14 cellular contexts compared by ENCODE assay signal in genomic region chr1:225627304-225627947, GRCh38. TPM values are rescaled to one million over a fixed set of nuclear protein-coding genes. Genes with fewer than 3 reads are reported as not detected.
DNase-seq lines count a peak whose midpoint lies in the region; ATAC-seq, FAIRE-seq and TF ChIP-seq lines count a peak whose summit lies in the region.
"Had no signal": no experiment of that assay in that cellular context is flagged by ENCODE, and none has a peak within 500 bp of the region (broad histone marks: within the 10 kb centered on the region; RNA-seq: fewer than 3 reads in every experiment).

No MANE protein-coding gene starts in this region.

- H2AFZ ChIP-seq in osteoblast (ENCODE audit: low read length) = no peak overlapping the region

- peak in 7 of 8 donors; percentile 38 to 82 (median 67) for ATAC-seq in heart right ventricle
- no peak for ATAC-seq in activated naive CD8-positive, alpha-beta T cell treated with anti-CD3 and anti-CD28 coated beads, Interleukin-2, amount 50 U/mL, for 24 hours
- ATAC-seq: left colon had no signal

- FAIRE-seq in RCC 7860 (lab: Jason Lieb, UNC) = peak; percentile 57

- CTCF ChIA-PET in Caco-2 (lab: Charles Lee) = no interaction called here

- H3K4me2 ChIP-seq in osteoblast (ENCODE audit: insufficient read depth, low read length) = no peak overlapping the region

- no peaks in the 10 kb centered on the region for H3K9me3 Mint-ChIP-seq in Caco-2 (ENCODE audit: unreplicated experiment)
- H3K9me3 Mint-ChIP-seq in activated naive CD8-positive, alpha-beta T cell treated with anti-CD3 and anti-CD28 coated beads, Interleukin-2, amount 50 U/mL, for 24 hours = no peaks in the 10 kb centered on the region
- H3K9me3 Mint-ChIP-seq: activated naive CD8-positive, alpha-beta T cell treated with anti-CD3 and anti-CD28 coated beads, Interleukin-2, amount 10 ng/mL, durations not matched to agents 7 days and 5 days; stimulated activated naive CD8-positive, alpha-beta T cell treated with anti-CD3 and anti-CD28 coated beads, Interleukin-15, Interleukin-2, amounts not matched to agents 100 ng/mL and 50 ng/mL, for 24 hours had no signal

- H3K4me1 Mint-ChIP-seq in Caco-2 (ENCODE audit: low read depth, unreplicated experiment) = peaks cover 8% of the 10 kb centered on the region
- H3K4me1 Mint-ChIP-seq in activated naive CD8-positive, alpha-beta T cell treated with anti-CD3 and anti-CD28 coated beads, Interleukin-2, amount 50 U/mL, for 24 hours = no peaks in the 10 kb centered on the region
- H3K4me1 Mint-ChIP-seq: activated naive CD8-positive, alpha-beta T cell treated with anti-CD3 and anti-CD28 coated beads, Interleukin-2, amount 10 ng/mL, durations not matched to agents 7 days and 5 days had no signal

- peak overlapping the region; percentile 28 for H3K27ac Mint-ChIP-seq in Caco-2 (ENCODE audit: unreplicated experiment)
- no peak overlapping the region for H3K27ac Mint-ChIP-seq in activated naive CD8-positive, alpha-beta T cell treated with anti-CD3 and anti-CD28 coated beads, Interleukin-2, amount 50 U/mL, for 24 hours
- H3K27ac Mint-ChIP-seq: activated naive CD8-positive, alpha-beta T cell treated with anti-CD3 and anti-CD28 coated beads, Interleukin-2, amount 10 ng/mL, durations not matched to agents 7 days and 5 days; stimulated activated naive CD8-positive, alpha-beta T cell treated with anti-CD3 and anti-CD28 coated beads, Interleukin-15, Interleukin-2, amounts not matched to agents 100 ng/mL and 50 ng/mL, for 24 hours had no signal

- H3K27ac ChIP-seq in heart right ventricle = peak overlapping the region in 5 of 10 donors; percentile 35 to 48 (median 42)
- H3K27ac ChIP-seq in osteoblast (ENCODE audit: low read depth, low read length) = peak overlapping the region; percentile 22

- peaks cover 63% of the 10 kb centered on the region for H4K20me1 ChIP-seq in osteoblast (ENCODE audit: insufficient read depth, low read length)

- 24 to 39% methylated on average over 2 of the region's 2 CpGs for WGBS in heart right ventricle, 2 donors

- TF ChIP-seq CTCF in Caco-2 (IDR thresholded peaks at IDR 0.05; ENCODE audit: insufficient read depth in 1 of 2, low read depth in 1 of 2, low read length in 1 of 2, severe bottlenecking in 1 of 2, unreplicated experiment in 1 of 2) (no peak), heart right ventricle (IDR thresholded peaks at IDR 0.05) (no peak), osteoblast (IDR thresholded peaks at IDR 0.05; ENCODE audit: extremely low read depth, low read depth, low read length) (no peak)

- H3K9me3 ChIP-seq in Caco-2 (no peaks in the 10 kb centered on the region), heart right ventricle (no peaks in the 10 kb centered on the region), osteoblast (ENCODE audit: low read depth, low read length) (no peaks in the 10 kb centered on the region)

- H3K4me1 ChIP-seq in Caco-2 = peaks cover 24% of the 10 kb centered on the region
- peaks cover 0 to 73% (median 48%) of the 10 kb centered on the region in 9 donors for H3K4me1 ChIP-seq in heart right ventricle
- H3K4me1 ChIP-seq in osteoblast (ENCODE audit: insufficient read depth, low read length) = peaks cover 31% of the 10 kb centered on the region

- no peaks in the 10 kb centered on the region for H3K27me3 Mint-ChIP-seq in Caco-2 (ENCODE audit: insufficient read depth, unreplicated experiment)
- peaks cover 7% of the 10 kb centered on the region for H3K27me3 Mint-ChIP-seq in activated naive CD8-positive, alpha-beta T cell treated with anti-CD3 and anti-CD28 coated beads, Interleukin-2, amount 50 U/mL, for 24 hours

- peaks cover 99% of the 10 kb centered on the region for H3K79me2 ChIP-seq in osteoblast (ENCODE audit: insufficient read depth, low read length)

- H3K36me3 Mint-ChIP-seq in Caco-2 (ENCODE audit: insufficient read depth, unreplicated experiment) = peaks cover 10% of the 10 kb centered on the region
- H3K36me3 Mint-ChIP-seq in activated naive CD8-positive, alpha-beta T cell treated with anti-CD3 and anti-CD28 coated beads, Interleukin-2, amount 50 U/mL, for 24 hours (ENCODE audit: low read depth) = no peaks in the 10 kb centered on the region
- H3K36me3 Mint-ChIP-seq: activated naive CD8-positive, alpha-beta T cell treated with anti-CD3 and anti-CD28 coated beads, Interleukin-2, amount 10 ng/mL, durations not matched to agents 7 days and 5 days had no signal

- no peaks in the 10 kb centered on the region for H3K27me3 ChIP-seq in Caco-2 (replicated peaks; ENCODE audit: control insufficient read depth, insufficient read depth, low read length)
- H3K27me3 ChIP-seq in heart right ventricle = no peaks in the 10 kb centered on the region
- H3K27me3 ChIP-seq in osteoblast (ENCODE audit: insufficient read depth, low read length) = no peaks in the 10 kb centered on the region

- H3K4me3 Mint-ChIP-seq in Caco-2 (ENCODE audit: unreplicated experiment) = no peak overlapping the region
- no peak overlapping the region for H3K4me3 Mint-ChIP-seq in activated naive CD8-positive, alpha-beta T cell treated with anti-CD3 and anti-CD28 coated beads, Interleukin-2, amount 50 U/mL, for 24 hours
- H3K4me3 Mint-ChIP-seq: activated naive CD8-positive, alpha-beta T cell treated with anti-CD3 and anti-CD28 coated beads, Interleukin-2, amount 10 ng/mL, durations not matched to agents 7 days and 5 days; stimulated activated naive CD8-positive, alpha-beta T cell treated with anti-CD3 and anti-CD28 coated beads, Interleukin-15, Interleukin-2, amounts not matched to agents 100 ng/mL and 50 ng/mL, for 24 hours had no signal

- no TSS peak for BruUV-seq in Caco-2 (replicated peaks; lab: Mats Ljungman, UMichigan)

- intact Hi-C loops in Caco-2 (cut with micrococcal nuclease; ENCODE audit: unreplicated experiment) = loop anchor here (1.0 kb wide), 1 partner anchor 12 kb away; no protein-coding TSS in a partner anchor
- intact Hi-C loops in heart right ventricle (cut with DNase I) = loop anchor here in 1 of 10 donors (2.0 kb wide), 1 partner anchor 15 kb away; no protein-coding TSS in a partner anchor

- DNase-seq in Caco-2 (no peak), RCC 7860 (ENCODE audit: low spot score) (no peak), heart right ventricle (no peak), osteoblast (ENCODE audit: insufficient read length, low spot score, missing footprints) (no peak), mucosa of gallbladder (ENCODE audit: low spot score) (no peak), NCI-H2029 (lab: John Stamatoyannopoulos, UW) (no peak)
- DNase-seq in stimulated activated CD4-positive, alpha-beta T cell treated with anti-CD3 and anti-CD28 coated beads, Interleukin-4, amount 100 ng/mL, for 24 hours = no peak
- DNase-seq in activated naive CD8-positive, alpha-beta T cell treated with anti-CD3 and anti-CD28 coated beads, Interleukin-2, amount 50 U/mL, for 24 hours = no peak
- DNase-seq: activated CD4-positive, alpha-beta T cell treated with anti-CD3 and anti-CD28 coated beads for 48 hours; activated naive CD8-positive, alpha-beta T cell treated with anti-CD3 and anti-CD28 coated beads, Interleukin-2, amount 10 ng/mL, durations not matched to agents 7 days and 5 days; left colon; NCI-H1930 had no signal

- POLR2A ChIA-PET in Caco-2 (lab: Charles Lee) = no interaction called here

- H3K36me3 ChIP-seq in Caco-2 (ENCODE audit: control insufficient read depth, insufficient read depth, low read length) (no peaks in the 10 kb centered on the region), heart right ventricle (no peaks in the 10 kb centered on the region), osteoblast (ENCODE audit: insufficient read depth, low read length) (peaks cover 9% of the 10 kb centered on the region)

- H3K4me3 ChIP-seq in Caco-2 (ENCODE audit: low read depth, low read length) = no peak overlapping the region
- no peak overlapping the region for H3K4me3 ChIP-seq in heart right ventricle
- H3K4me3 ChIP-seq in osteoblast (ENCODE audit: insufficient read depth, low read length) = no peak overlapping the region

RNA-seq across cellular contexts. Expression of gene ENAH, which starts 25.5 kb away (rescaled TPM):
- total RNA-seq in Caco-2 (2022) (78.0 and 80.0 TPM in 2 replicates), heart right ventricle (100 to 1,000 TPM in 6 of 10 donors, 10 to 100 TPM in 4; 63.3 to 201 (median 115) TPM), osteoblast (344 and 453 TPM in 2 replicates), mucosa of gallbladder (258 TPM)
- 10 to 100 TPM; 12.4 to 16.4 TPM for polyA plus RNA-seq in heart right ventricle
- total RNA-seq: activated naive CD8-positive, alpha-beta T cell treated with anti-CD3 and anti-CD28 coated beads, Interleukin-2, amount 10 ng/mL, durations not matched to agents 7 days and 5 days; T-helper 2 cell treated with Interferon-gamma antibody and Interleukin-4, amounts not matched to agents 100 ng/mL and 5 ng/mL, for 36 hours had no signal
